Comparison of ENCODE assay signal across 14 cellular contexts in genomic region chr14:81589381-81590065, GRCh38.
"Had no signal": no experiment of that assay in that cellular context is flagged by ENCODE, and none has a peak within 500 bp of the region (broad histone marks: within the 10 kb centered on the region; RNA-seq: fewer than 3 reads in every experiment).

No MANE protein-coding gene starts in this region.

- H3K27ac ChIP-seq: ascending aorta, dorsolateral prefrontal cortex, psoas muscle had no signal

- DNase-seq: activated CD4-positive, alpha-beta memory T cell treated with anti-CD3 and anti-CD28 coated beads, Interleukin-2, amount 10 ng/mL, durations not matched to agents 7 days and 5 days; activated CD8-positive, alpha-beta memory T cell treated with anti-CD3 and anti-CD28 coated beads, Interleukin-2, amount 50 U/mL, for 48 hours; activated naive CD4-positive, alpha-beta T cell treated with Interleukin-2 at 50 U/mL for 16 hours; activated naive CD8-positive, alpha-beta T cell treated with anti-CD3 and anti-CD28 coated beads, Interleukin-2, amount 50 U/mL, for 24 hours; dorsolateral prefrontal cortex; natural killer cell; psoas muscle; spleen; stimulated activated naive CD4-positive, alpha-beta T cell treated with Interleukin-2 at 50 U/mL for 16 hours had no signal

- H3K9me3 ChIP-seq: ascending aorta, psoas muscle had no signal

- H3K27me3 ChIP-seq: ascending aorta, dorsolateral prefrontal cortex, spleen had no signal

- H3K4me1 ChIP-seq: psoas muscle had no signal

- H3K36me3 ChIP-seq: ascending aorta, spleen had no signal

- ATAC-seq: activated CD4-positive, CD25-positive, alpha-beta regulatory T cell treated with anti-CD3 and anti-CD28 coated beads, Interleukin-2, amount 50 U/mL, for 24 hours; activated naive CD8-positive, alpha-beta T cell treated with anti-CD3 and anti-CD28 coated beads, Interleukin-2, amount 50 U/mL, for 24 hours; esophagus mucosa; left lobe of liver; psoas muscle; sciatic nerve had no signal

- H3K4me3 ChIP-seq: ascending aorta, dorsolateral prefrontal cortex, psoas muscle, spleen had no signal
